In genomic region chr6:138400326-138400725, GRCh38 we compare ENCODE assay signal across 19 cellular contexts. TPM values are rescaled to one million over a fixed set of nuclear protein-coding genes. Genes with fewer than 3 reads are reported as not detected.
DNase-seq lines count a peak whose midpoint lies in the region; TF ChIP-seq lines count a peak whose summit lies in the region.
"Had no signal": no experiment of that assay in that cellular context is flagged by ENCODE, and none has a peak within 500 bp of the region (broad histone marks: within the 10 kb centered on the region; RNA-seq: fewer than 3 reads in every experiment).

No MANE protein-coding gene starts in this region.

- peak overlapping the region; percentile 16 for H3K4me3 Mint-ChIP-seq in neural crest cell
- H3K4me3 Mint-ChIP-seq: CD14-positive monocyte had no signal

- no peaks in the 10 kb centered on the region for H3K9me3 ChIP-seq in thyroid gland
- H3K9me3 ChIP-seq in MM.1S (replicated peaks; ENCODE audit: insufficient read depth, low read length): no peaks in the 10 kb centered on the region
- H3K9me3 ChIP-seq: A549, HAP-1 had no signal

- DNase-seq in LHCN-M2 (ENCODE audit: low read depth): peak; percentile 22
- peak; percentile 9 for DNase-seq in fibroblast of peridontal ligament (ENCODE audit: extremely low read depth)
- no peak for DNase-seq in neural crest cell (ENCODE audit: low read depth, low spot score)
- no peak for DNase-seq in epidermal melanocyte (ENCODE audit: insufficient read length, low spot score)
- no peak for DNase-seq in thyroid gland
- DNase-seq in KBM-7: no peak
- DNase-seq in MM.1S: no peak
- DNase-seq: AML-193; CD4-positive, alpha-beta memory T cell; DMS79 treated with DMSO at 0.1 percent for 48 hours; EL had no signal

- H3K79me2 ChIP-seq in MM.1S (ENCODE audit: low read length): no peaks in the 10 kb centered on the region

- H3K4me3 ChIP-seq in thyroid gland (replicated peaks in 1 of 3) (no peak overlapping the region), MM.1S (ENCODE audit: low read length) (no peak overlapping the region)
- H3K4me3 ChIP-seq: A549, GM12878, HAP-1 had no signal

- H3K36me3 ChIP-seq in thyroid gland (no peaks in the 10 kb centered on the region), MM.1S (replicated peaks; ENCODE audit: insufficient read depth, low read length) (no peaks in the 10 kb centered on the region)
- H3K36me3 ChIP-seq: HAP-1 had no signal

- H3K27ac ChIP-seq in C4-2B: peak overlapping the region; percentile 32; the same call in 1 of the 2 replicates
- H3K27ac ChIP-seq in thyroid gland: no peak overlapping the region
- H3K27ac ChIP-seq in MM.1S (ENCODE audit: low read length): no peak overlapping the region
- H3K27ac ChIP-seq: A549 had no signal

- WGBS in thyroid gland, 2 donors: 90 to 97% methylated on average over 3 of the region's 3 CpGs

- H3K9me2 ChIP-seq in MM.1S (replicated peaks; ENCODE audit: insufficient read depth, low read length): no peaks in the 10 kb centered on the region

- no peaks in the 10 kb centered on the region for H3K36me3 Mint-ChIP-seq in neural crest cell (ENCODE audit: low read depth)

- in situ Hi-C loops in KBM-7 (cut with MboI; ENCODE audit: low pct_unique_long_range_greater_than_20kb, low sequenced_read_pairs): no loop called here

- peaks cover 4% of the 10 kb centered on the region; the same call in 1 of the 2 replicates for H3F3A ChIP-seq in MM.1S (ENCODE audit: insufficient read depth, low read length)

- H2AFZ ChIP-seq in MM.1S (ENCODE audit: low read length): no peak overlapping the region

- no peaks in the 10 kb centered on the region for H4K20me1 ChIP-seq in MM.1S (ENCODE audit: insufficient read depth, low read length)

- no peak overlapping the region for H3K4me2 ChIP-seq in MM.1S (ENCODE audit: low read depth, low read length)
- H3K4me2 ChIP-seq: A549 had no signal

- H3K27ac Mint-ChIP-seq in neural crest cell (ENCODE audit: unreplicated experiment): no peak overlapping the region
- H3K27ac Mint-ChIP-seq: CD14-positive monocyte had no signal

- TF ChIP-seq CTCF in C4-2B (conservative IDR thresholded peaks at IDR 0.05) (no peak), neural crest cell (conservative IDR thresholded peaks at IDR 0.05) (no peak), thyroid gland (IDR thresholded peaks at IDR 0.05) (no peak), MM.1S (IDR thresholded peaks at IDR 0.05; ENCODE audit: low read length) (no peak)

- no peak for TF ChIP-seq POLR2A in thyroid gland (IDR thresholded peaks at IDR 0.05)

- H3K4me1 ChIP-seq in thyroid gland (peaks cover 5 to 9% of the 10 kb centered on the region in 2 donors), MM.1S (ENCODE audit: low read length) (no peaks in the 10 kb centered on the region)

- H3K4me1 Mint-ChIP-seq in neural crest cell: peaks cover 5% of the 10 kb centered on the region

- H3K9me3 Mint-ChIP-seq in neural crest cell: no peaks in the 10 kb centered on the region
- H3K9me3 Mint-ChIP-seq: CD4-positive, alpha-beta memory T cell had no signal

- intact Hi-C loops in thyroid gland (cut with DNase I): loop anchor here (5.0 kb wide), 1 partner anchor 283 kb away; no protein-coding TSS in a partner anchor

- H3K27me3 ChIP-seq in thyroid gland (no peaks in the 10 kb centered on the region), MM.1S (replicated peaks; ENCODE audit: insufficient read depth, low read length) (no peaks in the 10 kb centered on the region)

- no peak overlapping the region for H3K9ac ChIP-seq in MM.1S (ENCODE audit: low read length)

- H3K27me3 Mint-ChIP-seq in neural crest cell (ENCODE audit: low read depth): no peaks in the 10 kb centered on the region
- H3K27me3 Mint-ChIP-seq: CD4-positive, alpha-beta memory T cell had no signal

RNA-seq across cellular contexts. Expression of gene HEBP2, which starts 3.7 kb away (rescaled TPM):
- 21.9 and 24.8 TPM in 2 replicates for total RNA-seq in LHCN-M2 (2014; rRNA removed)
- polyA plus RNA-seq in LHCN-M2 (2012): 35.6 TPM
- 26.5 and 31.5 TPM in 2 replicates for total RNA-seq in neural crest cell
- 10 to 100 TPM; 37.0 to 80.0 (median 58.0) TPM for total RNA-seq in thyroid gland

RNA-seq across cellular contexts. Expression of gene SMIM28, which starts 22.6 kb away (rescaled TPM):
- total RNA-seq in LHCN-M2 (2014; rRNA removed): not detected in 2 replicates
- polyA plus RNA-seq in LHCN-M2 (2012): not detected
- not detected in 2 replicates for total RNA-seq in neural crest cell
- total RNA-seq in thyroid gland: not detected
- total RNA-seq: CD4-positive, alpha-beta memory T cell; G401; GM12878; H4 had no signal
- polyA plus RNA-seq: A549; BJ; CD14-positive monocyte; CD4-positive, alpha-beta memory T cell; GM12878 had no signal

Comparison
In these comparisons a context has a peak if more than half of its experiments do, and no peak if none do; other contexts are left out.
1. DNase-seq: peak in LHCN-M2 (single experiment) and fibroblast of peridontal ligament (single experiment); none in neural crest cell (single experiment), epidermal melanocyte (single experiment), thyroid gland (0 of 2), KBM-7 (single experiment) and MM.1S (single experiment).